In the genomic region with DNA sequence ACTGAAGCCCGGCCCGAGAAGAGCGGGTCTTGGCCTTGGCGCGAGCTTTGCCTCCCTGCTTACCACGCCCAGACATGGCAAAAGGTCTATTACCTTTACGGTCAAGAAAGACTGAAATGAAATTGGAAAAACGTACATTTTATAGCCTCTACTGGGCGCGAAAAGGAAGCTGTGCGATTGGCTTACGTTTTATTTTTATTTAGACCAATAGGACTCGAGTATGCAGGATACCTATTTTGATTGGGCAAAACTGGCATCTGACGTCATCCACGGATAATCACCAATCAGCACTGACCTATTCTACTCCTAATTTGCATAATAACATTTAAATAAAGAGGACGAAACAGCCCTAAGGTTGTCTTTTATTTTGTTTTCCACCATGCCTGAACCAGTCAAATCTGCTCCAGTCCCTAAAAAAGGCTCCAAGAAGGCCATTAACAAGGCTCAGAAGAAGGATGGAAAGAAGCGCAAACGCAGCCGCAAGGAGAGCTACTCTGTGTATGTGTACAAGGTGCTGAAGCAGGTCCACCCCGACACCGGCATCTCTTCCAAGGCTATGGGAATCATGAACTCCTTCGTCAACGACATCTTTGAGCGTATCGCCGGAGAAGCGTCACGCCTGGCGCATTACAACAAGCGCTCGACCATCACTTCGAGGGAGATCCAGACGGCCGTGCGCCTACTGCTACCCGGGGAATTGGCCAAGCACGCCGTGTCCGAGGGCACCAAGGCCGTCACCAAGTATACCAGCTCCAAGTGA, we compare ENCODE assay signal across 8 cellular contexts.
A peak's percentile ranks its signal among the peaks of the same experiment; 100 is the strongest.
DNase-seq lines count a peak whose midpoint lies in the region; ATAC-seq and TF ChIP-seq lines count a peak whose summit lies in the region.

No MANE protein-coding gene starts in this region.

- H3K36me3 ChIP-seq in BLaER1 treated with 17β-estradiol and CSF1 and Interleukin-3, amounts not matched to agents 10 nM and 100 nM: no peaks in the 10 kb centered on the region
- no peaks in the 10 kb centered on the region for H3K36me3 ChIP-seq in neuron (ENCODE audit: insufficient read depth, low read length)

- no peak overlapping the region for H2AFZ ChIP-seq in neuron (ENCODE audit: low read depth, low read length)

- peaks cover 0 to 9% (median 3%) of the 10 kb centered on the region in 11 experiments; a peak in 7 of 22 replicates for H4K20me1 ChIP-seq in BLaER1 treated with 17β-estradiol and CSF1 and Interleukin-3, amounts not matched to agents 10 nM and 100 nM

- peaks cover 38 to 52% (median 45%) of the 10 kb centered on the region in 10 experiments for H3K4me1 ChIP-seq in BLaER1 treated with 17β-estradiol and CSF1 and Interleukin-3, amounts not matched to agents 10 nM and 100 nM
- H3K4me1 ChIP-seq in neuron (ENCODE audit: insufficient read depth, low read length): peaks cover 31% of the 10 kb centered on the region

- no peak for TF ChIP-seq CTCF in foreskin fibroblast (IDR thresholded peaks at IDR 0.05; ENCODE audit: low read depth, low read length)

- no peaks in the 10 kb centered on the region for H3K9me3 ChIP-seq in BLaER1 treated with 17β-estradiol and CSF1 and Interleukin-3, amounts not matched to agents 10 nM and 100 nM (replicated peaks in 1 of 11)
- no peaks in the 10 kb centered on the region for H3K9me3 ChIP-seq in neuron (ENCODE audit: low read length)

- H3K4me3 ChIP-seq in BLaER1 treated with 17β-estradiol and CSF1 and Interleukin-3, amounts not matched to agents 10 nM and 100 nM: peak overlapping the region; percentile 49 to 71 (median 62)
- H3K4me3 ChIP-seq in foreskin fibroblast (ENCODE audit: low read depth in 1 of 2, low read length in 2 of 2) (peak overlapping the region; percentile 45 to 69), neuron (ENCODE audit: low read length) (peak overlapping the region; percentile 53)

- no peaks in the 10 kb centered on the region for H3K27me3 ChIP-seq in BLaER1 treated with 17β-estradiol and CSF1 and Interleukin-3, amounts not matched to agents 10 nM and 100 nM
- H3K27me3 ChIP-seq in neuron (ENCODE audit: insufficient read depth, low read length): no peaks in the 10 kb centered on the region

- H3K4me2 ChIP-seq in BLaER1 treated with 17β-estradiol and CSF1 and Interleukin-3, amounts not matched to agents 10 nM and 100 nM: peak overlapping the region; percentile 75 to 96 (median 88)

- ATAC-seq in GM19395 (IDR thresholded peaks at IDR 0.05; ENCODE audit: unreplicated experiment) (peak; percentile 55), HG03469 (IDR thresholded peaks at IDR 0.05; ENCODE audit: unreplicated experiment) (peak; percentile 39)

- H3K9ac ChIP-seq in BLaER1 treated with 17β-estradiol and CSF1 and Interleukin-3, amounts not matched to agents 10 nM and 100 nM: peak overlapping the region; percentile 11 to 98 (median 90); a peak in 20 of 22 replicates

- DNase-seq in activated effector memory CD4-positive, alpha-beta T cell treated with Interleukin-2 at 50 U/mL for 16 hours: peak; percentile 49
- DNase-seq in foreskin fibroblast: peak; percentile 93 to 96
- DNase-seq in COR-L47 (lab: John Stamatoyannopoulos, UW): no peak

- peak overlapping the region; percentile 22 to 98 (median 96); a peak in 21 of 22 replicates for H3K27ac ChIP-seq in BLaER1 treated with 17β-estradiol and CSF1 and Interleukin-3, amounts not matched to agents 10 nM and 100 nM

TF ChIP-seq in PFSK-1, 5 proteins besides CTCF, POLR2A, EP300 and RAD21:
- TF ChIP-seq, protein P1, sequence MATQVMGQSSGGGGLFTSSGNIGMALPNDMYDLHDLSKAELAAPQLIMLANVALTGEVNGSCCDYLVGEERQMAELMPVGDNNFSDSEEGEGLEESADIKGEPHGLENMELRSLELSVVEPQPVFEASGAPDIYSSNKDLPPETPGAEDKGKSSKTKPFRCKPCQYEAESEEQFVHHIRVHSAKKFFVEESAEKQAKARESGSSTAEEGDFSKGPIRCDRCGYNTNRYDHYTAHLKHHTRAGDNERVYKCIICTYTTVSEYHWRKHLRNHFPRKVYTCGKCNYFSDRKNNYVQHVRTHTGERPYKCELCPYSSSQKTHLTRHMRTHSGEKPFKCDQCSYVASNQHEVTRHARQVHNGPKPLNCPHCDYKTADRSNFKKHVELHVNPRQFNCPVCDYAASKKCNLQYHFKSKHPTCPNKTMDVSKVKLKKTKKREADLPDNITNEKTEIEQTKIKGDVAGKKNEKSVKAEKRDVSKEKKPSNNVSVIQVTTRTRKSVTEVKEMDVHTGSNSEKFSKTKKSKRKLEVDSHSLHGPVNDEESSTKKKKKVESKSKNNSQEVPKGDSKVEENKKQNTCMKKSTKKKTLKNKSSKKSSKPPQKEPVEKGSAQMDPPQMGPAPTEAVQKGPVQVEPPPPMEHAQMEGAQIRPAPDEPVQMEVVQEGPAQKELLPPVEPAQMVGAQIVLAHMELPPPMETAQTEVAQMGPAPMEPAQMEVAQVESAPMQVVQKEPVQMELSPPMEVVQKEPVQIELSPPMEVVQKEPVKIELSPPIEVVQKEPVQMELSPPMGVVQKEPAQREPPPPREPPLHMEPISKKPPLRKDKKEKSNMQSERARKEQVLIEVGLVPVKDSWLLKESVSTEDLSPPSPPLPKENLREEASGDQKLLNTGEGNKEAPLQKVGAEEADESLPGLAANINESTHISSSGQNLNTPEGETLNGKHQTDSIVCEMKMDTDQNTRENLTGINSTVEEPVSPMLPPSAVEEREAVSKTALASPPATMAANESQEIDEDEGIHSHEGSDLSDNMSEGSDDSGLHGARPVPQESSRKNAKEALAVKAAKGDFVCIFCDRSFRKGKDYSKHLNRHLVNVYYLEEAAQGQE (IDR thresholded peaks at IDR 0.05; ENCODE audit: insufficient read depth in 1 of 2, low read depth in 2 of 2, low read length in 2 of 2): no peak
- TF ChIP-seq POLR2AphosphoS5 (IDR thresholded peaks at IDR 0.05; ENCODE audit: low read depth, low read length): peak; percentile 55; the same call in 1 of the 2 replicates
- TF ChIP-seq FOXP2 (optimal IDR thresholded peaks at IDR 0.05; ENCODE audit: borderline replicate concordance, extremely low read depth, extremely low read length, insufficient read depth): no peak
